Comparison of ENCODE assay signal across 29 cellular contexts in genomic region chr19:9966024-9966423, GRCh38. TPM values are rescaled to one million over a fixed set of nuclear protein-coding genes. Genes with fewer than 3 reads are reported as not detected.
DNase-seq lines count a peak whose midpoint lies in the region; FAIRE-seq and TF ChIP-seq lines count a peak whose summit lies in the region.
"Had no signal": no experiment of that assay in that cellular context is flagged by ENCODE, and none has a peak within 500 bp of the region (broad histone marks: within the 10 kb centered on the region; RNA-seq: fewer than 3 reads in every experiment).

No MANE protein-coding gene starts in this region.

- POLR2A ChIA-PET in H1 (lab: Charles Lee; ENCODE audit: partially characterized antibody): interaction anchor here (0.7 to 1.5 kb wide), 4 partner anchors 9 to 35 kb away, joined by 3 to 5 read pairs (median 4); no protein-coding TSS in a partner anchor

- H3K23ac ChIP-seq in H1 (ENCODE audit: insufficient read length): no peak overlapping the region

- CTCF ChIA-PET in H1 (lab: Charles Lee; ENCODE audit: partially characterized antibody): interaction anchor here (0.5 to 5.7 kb wide), 8 partner anchors 13 to 119 kb away, joined by 3 to 44 read pairs (median 9); no protein-coding TSS in a partner anchor

- H3K4me1 ChIP-seq in ES-I3 (ENCODE audit: insufficient read depth, low read length) (no peaks in the 10 kb centered on the region), HUES64 (ENCODE audit: insufficient read depth, low read length) (no peaks in the 10 kb centered on the region; the same call in 1 of the 2 replicates), H1 (replicated peaks in 1 of 4; ENCODE audit: control insufficient read depth in 3 of 4, insufficient read depth in 4 of 4, low read length in 3 of 4) (peaks cover 0 to 9% (median 0%) of the 10 kb centered on the region in 4 experiments; a peak in 2 of 7 replicates), MM.1S (ENCODE audit: low read length) (no peaks in the 10 kb centered on the region)
- H3K4me1 ChIP-seq: BE2C, HAP-1, SJCRH30 had no signal

- H3K79me2 ChIP-seq in H1 (ENCODE audit: control insufficient read depth in 1 of 2, insufficient read depth in 2 of 2, low read length in 2 of 2) (no peaks in the 10 kb centered on the region), MM.1S (ENCODE audit: low read length) (no peaks in the 10 kb centered on the region)

- no peak for TF ChIP-seq EP300 in H1 (IDR thresholded peaks at IDR 0.05; ENCODE audit: borderline replicate concordance in 1 of 2, low read depth in 2 of 2, low read length in 2 of 2)

- no peaks in the 10 kb centered on the region for H3K36me3 ChIP-seq in ES-I3 (ENCODE audit: insufficient read depth, low read length)
- H3K36me3 ChIP-seq in HUES64 (ENCODE audit: insufficient read depth, low read length): no peaks in the 10 kb centered on the region
- no peaks in the 10 kb centered on the region for H3K36me3 ChIP-seq in H1 (ENCODE audit: control insufficient read depth in 2 of 4, insufficient read depth in 4 of 4, low read length in 3 of 4)
- H3K36me3 ChIP-seq in MM.1S (replicated peaks; ENCODE audit: insufficient read depth, low read length): no peaks in the 10 kb centered on the region
- H3K36me3 ChIP-seq: BE2C, HAP-1, SJCRH30 had no signal

- H3K4me3 ChIP-seq in HUES64 (ENCODE audit: low read length) (peak overlapping the region; percentile 46), H1 (ENCODE audit: extremely low read depth in 1 of 4, insufficient read depth in 2 of 4, low read depth in 3 of 4, low read length in 4 of 4) (peak overlapping the region; percentile 4 to 56 (median 42)), iPS-18c (ENCODE audit: insufficient read depth, low read depth, low read length) (peak overlapping the region; percentile 38; the same call in 1 of the 2 replicates), MM.1S (ENCODE audit: low read length) (no peak overlapping the region)
- H3K4me3 ChIP-seq: HAP-1, PC-9, SJCRH30 had no signal

- H2BK15ac ChIP-seq in H1 (ENCODE audit: low read length): no peak overlapping the region

- H3K14ac ChIP-seq in H1 (ENCODE audit: insufficient read length): no peak overlapping the region

- peaks cover 11% of the 10 kb centered on the region; the same call in 1 of the 2 replicates for H3K23me2 ChIP-seq in H1 (ENCODE audit: low read depth, low read length)

- no peak for TF ChIP-seq RAD21 in H1 (IDR thresholded peaks at IDR 0.05 in 1 of 2, conservative IDR thresholded peaks at IDR 0.05 in 1 of 2; ENCODE audit: low read depth in 2 of 2, low read length in 2 of 2)

- H3F3A ChIP-seq in MM.1S (ENCODE audit: insufficient read depth, low read length): no peaks in the 10 kb centered on the region

- H2BK120ac ChIP-seq in H1 (replicated peaks; ENCODE audit: low read depth, low read length): no peak overlapping the region

- H3K4me2 ChIP-seq in H1 (ENCODE audit: insufficient read depth in 1 of 2, low read depth in 2 of 2, low read length in 2 of 2) (peak overlapping the region; percentile 66 to 68), MM.1S (ENCODE audit: low read depth, low read length) (no peak overlapping the region)
- H3K4me2 ChIP-seq: PC-9 had no signal

- no peak overlapping the region for H3K56ac ChIP-seq in H1 (replicated peaks; ENCODE audit: insufficient read length, low read depth, low read length)

- H4K20me1 ChIP-seq in H1 (replicated peaks in 1 of 2; ENCODE audit: control insufficient read depth in 1 of 2, insufficient read depth in 2 of 2, low read length in 2 of 2): no peaks in the 10 kb centered on the region
- no peaks in the 10 kb centered on the region for H4K20me1 ChIP-seq in MM.1S (ENCODE audit: insufficient read depth, low read length)

- in situ Hi-C loops in ACHN (cut with HindIII; ENCODE audit: low pct_ligation_motif_present, low pct_unique_long_range_greater_than_20kb, low sequenced_read_pairs): no loop called here

- no peak overlapping the region for H4K91ac ChIP-seq in H1 (replicated peaks; ENCODE audit: insufficient read length, low read length)

- H3K27me3 ChIP-seq in HUES64 (ENCODE audit: insufficient read depth, low read length) (peaks cover 18% of the 10 kb centered on the region), H1 (replicated peaks in 1 of 4; ENCODE audit: control insufficient read depth in 3 of 4, extremely low read depth in 1 of 4, insufficient read depth in 3 of 4, low read length in 3 of 4) (peaks cover 0 to 10% (median 7%) of the 10 kb centered on the region in 4 experiments; a peak in 6 of 7 replicates), MM.1S (replicated peaks; ENCODE audit: insufficient read depth, low read length) (peaks cover 61% of the 10 kb centered on the region)
- H3K27me3 ChIP-seq: SJCRH30 had no signal

- no peak for FAIRE-seq in H1 (lab: Jason Lieb, UNC)

- H2BK5ac ChIP-seq in H1 (ENCODE audit: low read depth, low read length): no peak overlapping the region

- H3K9ac ChIP-seq in ES-I3 (ENCODE audit: low read depth, low read length) (peak overlapping the region; percentile 17; the same call in 1 of the 2 replicates), HUES64 (ENCODE audit: low read depth, low read length) (no peak overlapping the region), H1 (replicated peaks in 1 of 4; ENCODE audit: extremely low read depth in 1 of 4, low read depth in 3 of 4, low read length in 3 of 4) (no peak overlapping the region; a peak in 1 of 7 replicates), MM.1S (ENCODE audit: low read length) (no peak overlapping the region)

- no peak for TF ChIP-seq POLR2A in H1 (IDR thresholded peaks at IDR 0.05; ENCODE audit: control extremely low read depth in 1 of 2, low read depth in 2 of 2, low read length in 2 of 2)

- 0 out of 2 replicates have a peak overlapping the region, but pooled peaks have one; percentile 68 for H2BK12ac ChIP-seq in H1 (ENCODE audit: low read depth, low read length)

- 32% methylated on average over 14 of the region's 14 CpGs for WGBS in HUES64
- 51% methylated on average over 6 of the region's 14 CpGs; no CpG with 5 or more reads in 1 of the 2 experiments for WGBS in H1 (ENCODE audit: extremely low coverage in 1 of 2, insufficient coverage in 1 of 2, insufficient read length in 1 of 2, insufficient replicate concordance in 2 of 2, low coverage in 1 of 2, low lambda C conversion rate in 2 of 2, missing lambda C conversion rate in 1 of 2), 2 experiments

- no peak overlapping the region for H2AK5ac ChIP-seq in H1 (ENCODE audit: low read depth, low read length)

- no peak overlapping the region for H3K4ac ChIP-seq in H1 (replicated peaks; ENCODE audit: insufficient read length, low read depth, low read length)

- H3K27ac ChIP-seq in HUES64 (ENCODE audit: low read depth, low read length): no peak overlapping the region
- H3K27ac ChIP-seq in H1 (ENCODE audit: low read depth, low read length): no peak overlapping the region
- no peak overlapping the region for H3K27ac ChIP-seq in MM.1S (ENCODE audit: low read length)
- H3K27ac ChIP-seq: 22Rv1, PC-9, SJCRH30 had no signal

- TF ChIP-seq CTCF in H1 (IDR thresholded peaks at IDR 0.05; ENCODE audit: control extremely low read depth in 1 of 3, insufficient read depth in 1 of 3, low read depth in 1 of 3, low read length in 3 of 3): no peak
- TF ChIP-seq CTCF in MM.1S (IDR thresholded peaks at IDR 0.05; ENCODE audit: low read length): no peak

- H3K79me1 ChIP-seq in H1 (ENCODE audit: low read depth, low read length): no peaks in the 10 kb centered on the region

- peak overlapping the region; percentile 71 for H3K18ac ChIP-seq in H1 (ENCODE audit: extremely low read depth, low read length)

- H4K5ac ChIP-seq in H1 (ENCODE audit: insufficient read length, low read depth, low read length): peak overlapping the region; percentile 3

- DNase-seq in H1 (ENCODE audit: low read depth in 1 of 2, low spot score in 2 of 2): no peak
- no peak for DNase-seq in ACHN
- no peak for DNase-seq in MM.1S
- no peak for DNase-seq in globus pallidus (ENCODE audit: low spot score)
- no peak for DNase-seq in SK-N-DZ (ENCODE audit: low spot score)
- DNase-seq: BE2C; Calu3; CD8-positive, alpha-beta memory T cell; DMS79 treated with DMSO at 0.1 percent for 48 hours; HFFc6; Kasumi-1; MV-4-11; NCI-H1105 treated with DMSO at 0.1 percent for 48 hours; NCI-H146; NCI-H1930; NCI-H2107; NCI-H526; NCI-H82; NK-92 treated with Interleukin-12 subunit alpha and Interleukin-12 subunit beta, amount 100 ng/mL, for 24 hours; PC-9; SJCRH30 had no signal

- H2AFZ ChIP-seq in H1 (ENCODE audit: low read length): no peak overlapping the region
- no peak overlapping the region for H2AFZ ChIP-seq in MM.1S (ENCODE audit: low read length)
- H2AFZ ChIP-seq: PC-9 had no signal

- H2BK20ac ChIP-seq in H1 (ENCODE audit: low read length): no peak overlapping the region

- H3K9me2 ChIP-seq in MM.1S (replicated peaks; ENCODE audit: insufficient read depth, low read length): no peaks in the 10 kb centered on the region

- H4K8ac ChIP-seq in H1 (ENCODE audit: extremely low read depth, insufficient read depth, low read length): no peak overlapping the region; the same call in 1 of the 2 replicates

- no peaks in the 10 kb centered on the region for H3K9me3 ChIP-seq in ES-I3 (ENCODE audit: control insufficient read depth, insufficient read depth, low read length)
- H3K9me3 ChIP-seq in HUES64 (ENCODE audit: insufficient read depth, low read depth, low read length): no peaks in the 10 kb centered on the region
- H3K9me3 ChIP-seq in H1 (ENCODE audit: insufficient read depth in 2 of 2, low read depth in 1 of 2, low read length in 1 of 2): no peaks in the 10 kb centered on the region
- no peaks in the 10 kb centered on the region for H3K9me3 ChIP-seq in iPS-18c (ENCODE audit: control insufficient read depth, insufficient read depth, low read length)
- H3K9me3 ChIP-seq in MM.1S (replicated peaks; ENCODE audit: insufficient read depth, low read length): no peaks in the 10 kb centered on the region
- H3K9me3 ChIP-seq: BE2C, HAP-1, SJCRH30 had no signal

RNA-seq across cellular contexts. Expression of gene OLFM2, which starts 29.7 kb away (rescaled TPM):
- polyA plus RNA-seq in HUES64 (2013, experiment 1 of 2): 39.1 TPM
- 52.9 TPM for polyA plus RNA-seq in HUES64 (2013, experiment 2 of 2)
- 68.2 and 72.0 TPM in 2 replicates for total RNA-seq in H1 (2021; fragmentation: NEBNext Ultra II Directional; extraction: Animal tissue kit (Norgen Biotek cat#: 25700))
- polyA plus RNA-seq in H1 (2011; rRNA removed): 151 and 238 TPM in 2 replicates
- polyA plus RNA-seq in H1 (2011; cell fraction: cytosol; rRNA removed): 133 TPM
- 130 TPM for polyA plus RNA-seq in H1 (2011; cell fraction: nucleus; rRNA removed)
- 45.7 to 81.7 TPM (median 69.5 TPM) in 4 replicates for polyA plus RNA-seq in H1 (2012, experiment 1 of 2)
- 69.6 TPM for polyA plus RNA-seq in H1 (2012, experiment 2 of 2)
- polyA plus RNA-seq in H1 (2013, experiment 1 of 2): 86.9 TPM
- 91.1 TPM for polyA plus RNA-seq in H1 (2013, experiment 2 of 2)
- polyA minus RNA-seq in H1 (2011; rRNA and poly(A)+ RNA removed): 61.1 and 62.1 TPM in 2 replicates
- 74.7 TPM for polyA minus RNA-seq in H1 (2011; cell fraction: cytosol; rRNA and poly(A)+ RNA removed)
- 48.8 TPM for polyA minus RNA-seq in H1 (2011; cell fraction: nucleus; rRNA and poly(A)+ RNA removed)
- polyA plus RNA-seq in SK-N-DZ (2014; cell fraction: cytosol; rRNA removed): 27.1 and 50.2 TPM in 2 replicates
- polyA plus RNA-seq in SK-N-DZ (2014; cell fraction: nucleus; rRNA removed): 11.8 and 26.8 TPM in 2 replicates
- polyA plus RNA-seq: CD14-positive monocyte had no signal

RNA-seq across cellular contexts. Expression of gene COL5A3, which starts 44.3 kb away (rescaled TPM):
- 0.35 TPM for polyA plus RNA-seq in HUES64 (2013, experiment 1 of 2)
- 0.38 TPM for polyA plus RNA-seq in HUES64 (2013, experiment 2 of 2)
- total RNA-seq in H1 (2021; fragmentation: NEBNext Ultra II Directional; extraction: Animal tissue kit (Norgen Biotek cat#: 25700)): 0.74 and 0.75 TPM in 2 replicates
- 0.67 and 1.2 TPM in 2 replicates for polyA plus RNA-seq in H1 (2011; rRNA removed)
- polyA plus RNA-seq in H1 (2011; cell fraction: cytosol; rRNA removed): 0.78 TPM
- 2.2 TPM for polyA plus RNA-seq in H1 (2011; cell fraction: nucleus; rRNA removed)
- polyA plus RNA-seq in H1 (2012, experiment 1 of 2): 0.76 to 1.1 TPM (median 0.93 TPM) in 4 replicates
- polyA plus RNA-seq in H1 (2012, experiment 2 of 2): 0.80 TPM
- 0.61 TPM for polyA plus RNA-seq in H1 (2013, experiment 1 of 2)
- polyA plus RNA-seq in H1 (2013, experiment 2 of 2): 0.57 TPM
- polyA minus RNA-seq in H1 (2011; rRNA and poly(A)+ RNA removed): 0.29 and 0.44 TPM in 2 replicates
- polyA minus RNA-seq in H1 (2011; cell fraction: cytosol; rRNA and poly(A)+ RNA removed): 0.66 TPM
- 0.40 TPM for polyA minus RNA-seq in H1 (2011; cell fraction: nucleus; rRNA and poly(A)+ RNA removed)
- polyA plus RNA-seq in SK-N-DZ (2014; cell fraction: cytosol; rRNA removed): not detected in 2 replicates
- polyA plus RNA-seq in SK-N-DZ (2014; cell fraction: nucleus; rRNA removed): not detected in 2 replicates
- total RNA-seq: M059J, PC-9, SJCRH30 had no signal
- polyA plus RNA-seq: CD14-positive monocyte had no signal

RNA-seq across cellular contexts. Expression of gene RDH8, which starts 47.3 kb away (rescaled TPM):
- not detected for polyA plus RNA-seq in HUES64 (2013, experiment 1 of 2)
- not detected for polyA plus RNA-seq in HUES64 (2013, experiment 2 of 2)
- not detected in 2 replicates for total RNA-seq in H1 (2021; fragmentation: NEBNext Ultra II Directional; extraction: Animal tissue kit (Norgen Biotek cat#: 25700))
- polyA plus RNA-seq in H1 (2011; rRNA removed): 0.38 and 0.58 TPM in 2 replicates
- 0.31 TPM for polyA plus RNA-seq in H1 (2011; cell fraction: cytosol; rRNA removed)
- polyA plus RNA-seq in H1 (2011; cell fraction: nucleus; rRNA removed): 0.94 TPM
- polyA plus RNA-seq in H1 (2012, experiment 1 of 2): 0.18 TPM in 1 of 4 replicates, not detected in the others
- not detected for polyA plus RNA-seq in H1 (2012, experiment 2 of 2)
- not detected for polyA plus RNA-seq in H1 (2013, experiment 1 of 2)
- polyA plus RNA-seq in H1 (2013, experiment 2 of 2): not detected
- polyA minus RNA-seq in H1 (2011; rRNA and poly(A)+ RNA removed): not detected in 2 replicates
- polyA minus RNA-seq in H1 (2011; cell fraction: cytosol; rRNA and poly(A)+ RNA removed): not detected
- not detected for polyA minus RNA-seq in H1 (2011; cell fraction: nucleus; rRNA and poly(A)+ RNA removed)
- not detected in 2 replicates for polyA plus RNA-seq in SK-N-DZ (2014; cell fraction: cytosol; rRNA removed)
- polyA plus RNA-seq in SK-N-DZ (2014; cell fraction: nucleus; rRNA removed): not detected in 2 replicates
- total RNA-seq: Calu3; CD8-positive, alpha-beta memory T cell; HFFc6; M059J; PC-9; Right ventricle myocardium inferior; SJCRH30 had no signal
- polyA plus RNA-seq: CD14-positive monocyte; CD8-positive, alpha-beta memory T cell had no signal
